11 cellular contexts compared by ENCODE assay signal in genomic region chr12:108840605-108841328, GRCh38. TPM values are rescaled to one million over a fixed set of nuclear protein-coding genes. Genes with fewer than 3 reads are reported as not detected.
DNase-seq lines count a peak whose midpoint lies in the region; ATAC-seq and TF ChIP-seq lines count a peak whose summit lies in the region.
"Had no signal": no experiment of that assay in that cellular context is flagged by ENCODE, and none has a peak within 500 bp of the region (broad histone marks: within the 10 kb centered on the region; RNA-seq: fewer than 3 reads in every experiment).

No MANE protein-coding gene starts in this region.

- no peak overlapping the region for H3K4me3 ChIP-seq in MG63

- H3K9me3 Mint-ChIP-seq in neural crest cell, result no peaks in the 10 kb centered on the region

- H3K27ac ChIP-seq in cingulate gyrus (ENCODE audit: low read depth, low read length), result peak overlapping the region; percentile 19
- H3K27ac ChIP-seq: VCaP had no signal

- ATAC-seq in esophagus mucosa (no peak), HG02884 (IDR thresholded peaks at IDR 0.05; ENCODE audit: unreplicated experiment) (no peak)

- H3K27me3 ChIP-seq in MG63, result no peaks in the 10 kb centered on the region

- peaks cover 63% of the 10 kb centered on the region for H3K4me1 Mint-ChIP-seq in neural crest cell

- peak; percentile 63 for DNase-seq in AG08395 (ENCODE audit: low spot score)
- peak; percentile 67 for DNase-seq in MG63
- no peak for DNase-seq in neural crest cell (ENCODE audit: low read depth, low spot score)
- DNase-seq in activated gamma-delta T cell (lab: John Stamatoyannopoulos, UW), result no peak
- no peak for DNase-seq in activated naive CD4-positive, alpha-beta T cell (lab: John Stamatoyannopoulos, UW)
- DNase-seq: NCI-H1694 treated with DMSO at 0.1 percent for 48 hours had no signal

- H3K36me3 ChIP-seq in MG63, result peaks cover 88% of the 10 kb centered on the region

- H3K9me3 ChIP-seq in MG63, result no peaks in the 10 kb centered on the region

- H3K27me3 Mint-ChIP-seq in neural crest cell (ENCODE audit: low read depth), result no peaks in the 10 kb centered on the region

- peaks cover 27% of the 10 kb centered on the region for H3K36me3 Mint-ChIP-seq in neural crest cell (ENCODE audit: low read depth)

- H3K27ac Mint-ChIP-seq in neural crest cell (ENCODE audit: unreplicated experiment), result peak overlapping the region; percentile 96

- H3K4me3 Mint-ChIP-seq in neural crest cell, result peak overlapping the region; percentile 52

- no peak for TF ChIP-seq CTCF in neural crest cell (conservative IDR thresholded peaks at IDR 0.05)

RNA-seq across cellular contexts. Expression of gene SSH1, which starts 16.6 kb away (rescaled TPM):
- 7.0 and 8.7 TPM in 2 replicates for total RNA-seq in MG63 (2014; rRNA removed; shearing (Covaris generic); ENCODE audit: low replicate concordance)
- total RNA-seq in neural crest cell (32.9 and 34.3 TPM in 2 replicates), esophagus mucosa (16.0 TPM)

RNA-seq across cellular contexts. Expression of gene DAO, which starts 39.1 kb away (rescaled TPM):
- total RNA-seq in MG63 (2014; rRNA removed; shearing (Covaris generic); ENCODE audit: low replicate concordance), result not detected in 2 replicates
- not detected in 2 replicates for total RNA-seq in neural crest cell
- total RNA-seq in esophagus mucosa, result not detected
- total RNA-seq: lung microvascular endothelial cell had no signal

Comparison
In these comparisons a context has a peak if more than half of its experiments do, and no peak if none do; other contexts are left out.
1. DNase-seq: peak in AG08395 (single experiment) and MG63 (single experiment); none in neural crest cell (single experiment), activated gamma-delta T cell (single experiment) and activated naive CD4-positive, alpha-beta T cell (0 of 4).